1 cellular context compared by ENCODE assay signal in the genomic region with DNA sequence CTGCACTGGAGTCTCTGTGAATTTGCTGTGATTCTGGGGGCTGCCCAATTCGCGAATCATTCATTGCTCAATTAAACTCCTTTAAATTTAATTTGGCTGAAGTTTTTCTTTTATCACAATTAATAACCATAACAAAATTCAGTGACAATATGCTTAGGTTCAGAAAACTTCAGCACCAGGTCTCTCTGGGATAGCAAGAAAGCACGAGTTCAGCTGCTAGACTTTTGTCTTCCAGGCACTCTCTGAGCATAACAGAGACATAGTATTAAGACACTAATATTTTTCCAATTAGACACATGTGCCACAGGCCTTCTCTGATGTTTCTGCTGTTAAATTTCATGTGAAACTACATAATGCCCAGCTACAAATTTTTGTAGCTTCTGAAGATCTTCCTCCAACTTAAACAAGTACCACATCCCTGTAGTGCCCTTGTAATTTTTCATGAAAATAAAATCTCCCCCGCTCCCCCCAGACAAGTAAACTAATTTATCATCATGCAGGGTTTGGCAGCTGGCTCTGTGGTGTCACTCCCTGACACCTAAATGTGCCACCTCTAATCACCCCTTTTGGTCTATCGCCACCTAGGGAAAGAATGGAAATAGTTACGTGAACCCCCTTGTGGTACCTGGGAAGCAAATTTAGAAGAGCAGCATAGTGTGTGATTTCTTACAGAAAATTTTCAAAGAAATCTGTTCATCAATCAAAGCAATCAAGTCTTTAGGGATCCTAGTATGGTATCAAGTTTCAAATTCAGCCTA.
TF ChIP-seq lines count a peak whose summit lies in the region.

No MANE protein-coding gene starts in this region.

TF ChIP-seq in liver, 16 proteins besides CTCF, POLR2A, EP300 and RAD21 (continued from another document):
- peak; percentile 59 for TF ChIP-seq REST (IDR thresholded peaks at IDR 0.05)
